8 cellular contexts compared by ENCODE assay signal in genomic region chr3:48847586-48848423, GRCh38. TPM values are rescaled to one million over a fixed set of nuclear protein-coding genes. Genes with fewer than 3 reads are reported as not detected.
DNase-seq lines count a peak whose midpoint lies in the region; ATAC-seq and TF ChIP-seq lines count a peak whose summit lies in the region.

Gene PRKAR2A, minus strand, starts transcription at chr3:48847874. Its CDS starts 278 bp downstream, at chr3:48847596.

- H3K9me3 ChIP-seq in upper lobe of left lung = no peaks in the 10 kb centered on the region

- no peaks in the 10 kb centered on the region for H3K9me3 Mint-ChIP-seq in progenitor cell of endocrine pancreas (ENCODE audit: low read depth)

- WGBS in upper lobe of left lung, 2 donors = 2 to 17% methylated on average over 10 to 47 of the region's 73 CpGs

- no peaks in the 10 kb centered on the region for H3K36me3 ChIP-seq in upper lobe of left lung

- H3K4me1 ChIP-seq in upper lobe of left lung = peaks cover 20 to 26% (median 24%) of the 10 kb centered on the region in 4 donors

- TF ChIP-seq POLR2A in upper lobe of left lung (IDR thresholded peaks at IDR 0.05) = peak in 3 of 4 donors; percentile 71 to 95 (median 75)

- TF ChIP-seq EP300 in upper lobe of left lung (IDR thresholded peaks at IDR 0.05) = no peak

- no peak for TF ChIP-seq CTCF in GM13976 (IDR thresholded peaks at IDR 0.05; ENCODE audit: borderline replicate concordance, control extremely low read depth, extremely low read depth, insufficient read depth, missing control alignments)
- no peak for TF ChIP-seq CTCF in progenitor cell of endocrine pancreas (IDR thresholded peaks at IDR 0.05; ENCODE audit: unreplicated experiment)
- TF ChIP-seq CTCF in upper lobe of left lung (IDR thresholded peaks at IDR 0.05) = peak in 2 of 6 experiments; percentile 28 to 41

- H3K4me3 ChIP-seq in upper lobe of left lung = peak within 1 kb of the TSS; percentile 44 to 95 (median 92)

- ATAC-seq in HG02759 (IDR thresholded peaks at IDR 0.05; ENCODE audit: unreplicated experiment) (peak; percentile 84), left ventricle myocardium superior (peak; percentile 97), upper lobe of left lung (ENCODE audit: low FRiP score in 2 of 2) (peak; percentile 95 to 98)

- peaks cover 5% of the 10 kb centered on the region for H3K4me1 Mint-ChIP-seq in progenitor cell of endocrine pancreas (ENCODE audit: low read depth)

- H3K27me3 Mint-ChIP-seq in progenitor cell of endocrine pancreas = no peaks in the 10 kb centered on the region

- peak within 1 kb of the TSS; percentile 92 for H3K27ac Mint-ChIP-seq in progenitor cell of endocrine pancreas

- peak within 1 kb of the TSS; percentile 90 to 98 (median 92) for H3K27ac ChIP-seq in upper lobe of left lung

- peak; percentile 97 for DNase-seq in GM13976 (ENCODE audit: low spot score)
- DNase-seq in NCI-H146 (lab: John Stamatoyannopoulos, UW) = peak; percentile 82
- peak; percentile 48 to 86 (median 68) for DNase-seq in T-helper 2 cell
- DNase-seq in amygdala (lab: John Stamatoyannopoulos, UW) = peak in 55 of 56 donors; percentile 45 to 93 (median 81)
- DNase-seq in left ventricle myocardium superior = peak; percentile 95
- peak; percentile 71 for DNase-seq in progenitor cell of endocrine pancreas (ENCODE audit: low spot score, unreplicated experiment)
- peak; percentile 93 to 98 for DNase-seq in upper lobe of left lung

- H3K4me3 Mint-ChIP-seq in progenitor cell of endocrine pancreas (ENCODE audit: low read depth) = peak within 1 kb of the TSS; percentile 77

- intact Hi-C loops in left ventricle myocardium superior (cut with micrococcal nuclease) = no loop called here

- no peaks in the 10 kb centered on the region for H3K36me3 Mint-ChIP-seq in progenitor cell of endocrine pancreas (ENCODE audit: insufficient read depth)

- no peaks in the 10 kb centered on the region for H3K27me3 ChIP-seq in upper lobe of left lung

- in situ Hi-C loops in GM13976 (cut with MboI; ENCODE audit: low sequenced_read_pairs, unreplicated experiment) = no loop called here

RNA-seq across cellular contexts. Expression of gene PRKAR2A, which starts in this region (rescaled TPM):
- total RNA-seq in left ventricle myocardium superior (58.3 TPM), progenitor cell of endocrine pancreas (30.0 and 34.5 TPM in 2 replicates), upper lobe of left lung (10 to 100 TPM; 13.0 to 62.3 (median 31.4) TPM)

Comparison
In these comparisons a context has a peak if more than half of its experiments do, and no peak if none do; other contexts are left out.
1. Peak in every context shown above with its lines: DNase-seq, ATAC-seq, H3K4me3 ChIP-seq and H3K27ac ChIP-seq.